In genomic region chr17:82016061-82016874, GRCh38 we compare ENCODE assay signal across 1 cellular context.
TF ChIP-seq lines count a peak whose summit lies in the region.

No MANE protein-coding gene starts in this region.

TF ChIP-seq in HepG2, 621 proteins besides CTCF, POLR2A, EP300 and RAD21 (continued from another document and continues in another):
- TF ChIP-seq MAX (IDR thresholded peaks at IDR 0.05) (peak; percentile 10; the same call in 1 of the 2 replicates), NFAT5 (CRISPR knock-in tag; IDR thresholded peaks at IDR 0.05) (no peak), ETS1 (CRISPR knock-in tag; IDR thresholded peaks at IDR 0.05) (no peak), ZNF33B (CRISPR knock-in tag; IDR thresholded peaks at IDR 0.05) (no peak), ZNF34 (CRISPR knock-in tag; IDR thresholded peaks at IDR 0.05; ENCODE audit: borderline replicate concordance) (no peak), ISX (CRISPR knock-in tag; conservative IDR thresholded peaks at IDR 0.05) (no peak), SNAPC5 (CRISPR knock-in tag; IDR thresholded peaks at IDR 0.05; ENCODE audit: borderline replicate concordance) (no peak), SMAD3 (CRISPR knock-in tag; IDR thresholded peaks at IDR 0.05) (no peak), SIX1 (CRISPR knock-in tag; IDR thresholded peaks at IDR 0.05; ENCODE audit: borderline replicate concordance) (no peak), ZBED4 (CRISPR knock-in tag; IDR thresholded peaks at IDR 0.05; ENCODE audit: borderline replicate concordance) (no peak), FOXO4 (CRISPR knock-in tag; conservative IDR thresholded peaks at IDR 0.05) (no peak), ZNF407 (CRISPR knock-in tag; IDR thresholded peaks at IDR 0.05; ENCODE audit: not compliant biosample characterization) (no peak), ZNF703 (CRISPR knock-in tag; IDR thresholded peaks at IDR 0.05; ENCODE audit: borderline replicate concordance) (no peak; the same call in 1 of the 2 replicates), ZKSCAN1 (IDR thresholded peaks at IDR 0.05; ENCODE audit: low read length) (no peak), ZNF615 (CRISPR knock-in tag; IDR thresholded peaks at IDR 0.05; ENCODE audit: borderline replicate concordance) (no peak), KAT8 (CRISPR knock-in tag; IDR thresholded peaks at IDR 0.05) (no peak), ZMYM2 (CRISPR knock-in tag; IDR thresholded peaks at IDR 0.05) (no peak), U2AF2 (IDR thresholded peaks at IDR 0.05; ENCODE audit: low read depth, low read length) (no peak), TBL1XR1 (IDR thresholded peaks at IDR 0.05; ENCODE audit: borderline replicate concordance, low read length, partially characterized antibody) (no peak), ZNF672 (CRISPR knock-in tag; IDR thresholded peaks at IDR 0.05) (no peak), ZNF17 (CRISPR knock-in tag; IDR thresholded peaks at IDR 0.05) (no peak), SIN3A (IDR thresholded peaks at IDR 0.05; ENCODE audit: borderline replicate concordance, low read depth, low read length) (no peak), ARID4A (CRISPR knock-in tag; IDR thresholded peaks at IDR 0.05; ENCODE audit: borderline replicate concordance) (no peak), ATF3 (CRISPR knock-in tag; IDR thresholded peaks at IDR 0.05) (0 out of 2 replicates have a peak, but pooled peaks have one; percentile 12), ZNF274 (CRISPR knock-in tag; IDR thresholded peaks at IDR 0.05) (0 out of 2 replicates have a peak, but pooled peaks have one; percentile 40), MAFK (conservative IDR thresholded peaks at IDR 0.05 in 1 of 2, IDR thresholded peaks at IDR 0.05 in 1 of 2; ENCODE audit: low read length in 2 of 2) (no peak), ZNF326 (CRISPR knock-in tag; IDR thresholded peaks at IDR 0.05; ENCODE audit: borderline replicate concordance) (peak; percentile 99), BRD4 (CRISPR knock-in tag; IDR thresholded peaks at IDR 0.05) (0 out of 2 replicates have a peak, but pooled peaks have one; percentile 13), NR2F6 (IDR thresholded peaks at IDR 0.05) (no peak), NR2F6 (CRISPR knock-in tag; IDR thresholded peaks at IDR 0.05) (no peak), RORA (CRISPR knock-in tag; IDR thresholded peaks at IDR 0.05) (no peak)
